In the genomic region with DNA sequence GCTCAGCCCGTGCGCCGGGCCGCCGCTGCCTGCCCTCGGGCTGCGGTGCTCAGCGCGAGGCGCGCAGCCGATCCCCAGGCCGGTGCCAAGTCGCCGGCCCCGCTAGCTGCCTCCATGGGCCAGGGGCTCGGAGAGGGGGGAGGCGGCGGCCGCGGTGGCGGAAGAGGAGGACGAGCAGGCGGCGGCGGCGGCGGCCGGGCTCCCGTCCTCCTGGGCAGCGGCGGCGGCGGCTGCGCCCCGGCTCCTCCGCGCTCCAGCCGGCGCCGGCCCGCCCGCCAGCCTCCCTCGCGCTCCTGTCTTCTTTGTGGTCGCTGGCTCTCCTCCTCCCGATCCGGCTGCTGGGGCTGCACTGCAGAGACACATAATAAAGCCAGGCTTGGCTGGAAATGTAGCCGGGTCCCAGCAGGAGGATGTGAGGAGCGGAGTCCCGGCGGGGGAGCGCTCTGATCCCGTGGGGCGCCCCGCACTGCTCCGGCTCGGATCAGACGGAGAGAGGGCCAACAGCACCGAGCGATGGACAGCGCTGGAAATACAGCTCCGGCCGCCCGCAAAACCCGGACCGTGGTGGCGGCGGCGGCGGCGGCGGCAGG, we compare ENCODE assay signal across 1 cellular context.
TF ChIP-seq lines count a peak whose summit lies in the region.

No MANE protein-coding gene starts in this region.

TF ChIP-seq in HepG2, 621 proteins besides CTCF, POLR2A, EP300 and RAD21 (continued from another document and continues in another):
- peak; percentile 20; the same call in 1 of the 2 replicates for TF ChIP-seq ZNF687 (CRISPR knock-in tag; IDR thresholded peaks at IDR 0.05)
- TF ChIP-seq PAF1 (CRISPR knock-in tag; IDR thresholded peaks at IDR 0.05): no peak
- peak; percentile 19 for TF ChIP-seq XRCC5 (optimal IDR thresholded peaks at IDR 0.05; ENCODE audit: low read length)
- no peak for TF ChIP-seq SIN3B (IDR thresholded peaks at IDR 0.05; ENCODE audit: low read length)
- TF ChIP-seq SSRP1 (CRISPR knock-in tag; IDR thresholded peaks at IDR 0.05): no peak
- 0 out of 2 replicates have a peak, but pooled peaks have one; percentile 33 for TF ChIP-seq ZNF512B (CRISPR knock-in tag; IDR thresholded peaks at IDR 0.05; ENCODE audit: borderline replicate concordance)
- 0 out of 2 replicates have a peak, but pooled peaks have one; percentile 21 for TF ChIP-seq SPEN (CRISPR knock-in tag; IDR thresholded peaks at IDR 0.05; ENCODE audit: low read depth)
- TF ChIP-seq MEIS2 (CRISPR knock-in tag; IDR thresholded peaks at IDR 0.05): 0 out of 2 replicates have a peak, but pooled peaks have one; percentile 38
- no peak for TF ChIP-seq RFXANK (CRISPR knock-in tag; IDR thresholded peaks at IDR 0.05)
- peak; percentile 23; the same call in 1 of the 2 replicates for TF ChIP-seq TFDP1 (CRISPR knock-in tag; IDR thresholded peaks at IDR 0.05; ENCODE audit: borderline replicate concordance)
- no peak for TF ChIP-seq SMAD1 (CRISPR knock-in tag; IDR thresholded peaks at IDR 0.05; ENCODE audit: borderline replicate concordance, low read depth)
- TF ChIP-seq HES4 (CRISPR knock-in tag; IDR thresholded peaks at IDR 0.05; ENCODE audit: borderline replicate concordance): no peak
- TF ChIP-seq HHEX (CRISPR knock-in tag; IDR thresholded peaks at IDR 0.05): no peak
- no peak for TF ChIP-seq ZNF570 (CRISPR knock-in tag; IDR thresholded peaks at IDR 0.05; ENCODE audit: borderline replicate concordance)
- TF ChIP-seq, protein P1, sequence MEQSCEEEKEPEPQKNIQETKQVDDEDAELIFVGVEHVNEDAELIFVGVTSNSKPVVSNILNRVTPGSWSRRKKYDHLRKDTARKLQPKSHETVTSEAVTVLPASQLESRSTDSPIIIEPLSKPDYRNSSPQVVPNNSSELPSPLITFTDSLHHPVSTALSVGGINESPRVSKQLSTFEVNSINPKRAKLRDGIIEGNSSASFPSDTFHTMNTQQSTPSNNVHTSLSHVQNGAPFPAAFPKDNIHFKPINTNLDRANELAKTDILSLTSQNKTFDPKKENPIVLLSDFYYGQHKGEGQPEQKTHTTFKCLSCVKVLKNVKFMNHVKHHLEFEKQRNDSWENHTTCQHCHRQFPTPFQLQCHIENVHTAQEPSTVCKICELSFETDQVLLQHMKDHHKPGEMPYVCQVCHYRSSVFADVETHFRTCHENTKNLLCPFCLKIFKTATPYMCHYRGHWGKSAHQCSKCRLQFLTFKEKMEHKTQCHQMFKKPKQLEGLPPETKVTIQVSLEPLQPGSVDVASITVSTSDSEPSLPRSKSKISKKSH (CRISPR knock-in tag; IDR thresholded peaks at IDR 0.05; ENCODE audit: borderline replicate concordance): peak; percentile 19; the same call in 1 of the 2 replicates
- TF ChIP-seq, protein P2, sequence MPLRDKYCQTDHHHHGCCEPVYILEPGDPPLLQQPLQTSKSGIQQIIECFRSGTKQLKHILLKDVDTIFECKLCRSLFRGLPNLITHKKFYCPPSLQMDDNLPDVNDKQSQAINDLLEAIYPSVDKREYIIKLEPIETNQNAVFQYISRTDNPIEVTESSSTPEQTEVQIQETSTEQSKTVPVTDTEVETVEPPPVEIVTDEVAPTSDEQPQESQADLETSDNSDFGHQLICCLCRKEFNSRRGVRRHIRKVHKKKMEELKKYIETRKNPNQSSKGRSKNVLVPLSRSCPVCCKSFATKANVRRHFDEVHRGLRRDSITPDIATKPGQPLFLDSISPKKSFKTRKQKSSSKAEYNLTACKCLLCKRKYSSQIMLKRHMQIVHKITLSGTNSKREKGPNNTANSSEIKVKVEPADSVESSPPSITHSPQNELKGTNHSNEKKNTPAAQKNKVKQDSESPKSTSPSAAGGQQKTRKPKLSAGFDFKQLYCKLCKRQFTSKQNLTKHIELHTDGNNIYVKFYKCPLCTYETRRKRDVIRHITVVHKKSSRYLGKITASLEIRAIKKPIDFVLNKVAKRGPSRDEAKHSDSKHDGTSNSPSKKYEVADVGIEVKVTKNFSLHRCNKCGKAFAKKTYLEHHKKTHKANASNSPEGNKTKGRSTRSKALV (CRISPR knock-in tag; IDR thresholded peaks at IDR 0.05): peak; percentile 99
- no peak for TF ChIP-seq SNRNP70 (IDR thresholded peaks at IDR 0.05; ENCODE audit: low read depth, low read length)
- peak; percentile 12; the same call in 1 of the 2 replicates for TF ChIP-seq FOXO1 (CRISPR knock-in tag; IDR thresholded peaks at IDR 0.05)
- no peak for TF ChIP-seq SALL2 (CRISPR knock-in tag; IDR thresholded peaks at IDR 0.05)
- TF ChIP-seq ZNF263 (CRISPR knock-in tag; IDR thresholded peaks at IDR 0.05): peak; percentile 70
- peak; percentile 71 for TF ChIP-seq KDM2A (CRISPR knock-in tag; IDR thresholded peaks at IDR 0.05; ENCODE audit: borderline replicate concordance, low read depth)
- TF ChIP-seq, protein P3, sequence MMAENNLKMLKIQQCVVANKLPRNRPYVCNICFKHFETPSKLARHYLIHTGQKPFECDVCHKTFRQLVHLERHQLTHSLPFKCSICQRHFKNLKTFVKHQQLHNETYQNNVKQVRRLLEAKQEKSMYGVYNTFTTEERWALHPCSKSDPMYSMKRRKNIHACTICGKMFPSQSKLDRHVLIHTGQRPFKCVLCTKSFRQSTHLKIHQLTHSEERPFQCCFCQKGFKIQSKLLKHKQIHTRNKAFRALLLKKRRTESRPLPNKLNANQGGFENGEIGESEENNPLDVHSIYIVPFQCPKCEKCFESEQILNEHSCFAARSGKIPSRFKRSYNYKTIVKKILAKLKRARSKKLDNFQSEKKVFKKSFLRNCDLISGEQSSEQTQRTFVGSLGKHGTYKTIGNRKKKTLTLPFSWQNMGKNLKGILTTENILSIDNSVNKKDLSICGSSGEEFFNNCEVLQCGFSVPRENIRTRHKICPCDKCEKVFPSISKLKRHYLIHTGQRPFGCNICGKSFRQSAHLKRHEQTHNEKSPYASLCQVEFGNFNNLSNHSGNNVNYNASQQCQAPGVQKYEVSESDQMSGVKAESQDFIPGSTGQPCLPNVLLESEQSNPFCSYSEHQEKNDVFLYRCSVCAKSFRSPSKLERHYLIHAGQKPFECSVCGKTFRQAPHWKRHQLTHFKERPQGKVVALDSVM (CRISPR knock-in tag; IDR thresholded peaks at IDR 0.05): peak; percentile 39; the same call in 1 of the 2 replicates
- TF ChIP-seq ZNF788 (CRISPR knock-in tag; IDR thresholded peaks at IDR 0.05; ENCODE audit: borderline replicate concordance): no peak
- no peak for TF ChIP-seq ZNF10 (CRISPR knock-in tag; IDR thresholded peaks at IDR 0.05; ENCODE audit: borderline replicate concordance, low read depth)
- no peak for TF ChIP-seq ZNF24 (IDR thresholded peaks at IDR 0.05)
- TF ChIP-seq ZNF7 (CRISPR knock-in tag; IDR thresholded peaks at IDR 0.05): no peak
- no peak for TF ChIP-seq ZNF615 (CRISPR knock-in tag; IDR thresholded peaks at IDR 0.05; ENCODE audit: borderline replicate concordance)
- TF ChIP-seq ZSCAN29 (CRISPR knock-in tag; conservative IDR thresholded peaks at IDR 0.05): 0 out of 2 replicates have a peak, but pooled peaks have one; percentile 19
- no peak for TF ChIP-seq CREM (IDR thresholded peaks at IDR 0.05)
- TF ChIP-seq CREM (CRISPR knock-in tag; IDR thresholded peaks at IDR 0.05): no peak
- TF ChIP-seq, protein P4, sequence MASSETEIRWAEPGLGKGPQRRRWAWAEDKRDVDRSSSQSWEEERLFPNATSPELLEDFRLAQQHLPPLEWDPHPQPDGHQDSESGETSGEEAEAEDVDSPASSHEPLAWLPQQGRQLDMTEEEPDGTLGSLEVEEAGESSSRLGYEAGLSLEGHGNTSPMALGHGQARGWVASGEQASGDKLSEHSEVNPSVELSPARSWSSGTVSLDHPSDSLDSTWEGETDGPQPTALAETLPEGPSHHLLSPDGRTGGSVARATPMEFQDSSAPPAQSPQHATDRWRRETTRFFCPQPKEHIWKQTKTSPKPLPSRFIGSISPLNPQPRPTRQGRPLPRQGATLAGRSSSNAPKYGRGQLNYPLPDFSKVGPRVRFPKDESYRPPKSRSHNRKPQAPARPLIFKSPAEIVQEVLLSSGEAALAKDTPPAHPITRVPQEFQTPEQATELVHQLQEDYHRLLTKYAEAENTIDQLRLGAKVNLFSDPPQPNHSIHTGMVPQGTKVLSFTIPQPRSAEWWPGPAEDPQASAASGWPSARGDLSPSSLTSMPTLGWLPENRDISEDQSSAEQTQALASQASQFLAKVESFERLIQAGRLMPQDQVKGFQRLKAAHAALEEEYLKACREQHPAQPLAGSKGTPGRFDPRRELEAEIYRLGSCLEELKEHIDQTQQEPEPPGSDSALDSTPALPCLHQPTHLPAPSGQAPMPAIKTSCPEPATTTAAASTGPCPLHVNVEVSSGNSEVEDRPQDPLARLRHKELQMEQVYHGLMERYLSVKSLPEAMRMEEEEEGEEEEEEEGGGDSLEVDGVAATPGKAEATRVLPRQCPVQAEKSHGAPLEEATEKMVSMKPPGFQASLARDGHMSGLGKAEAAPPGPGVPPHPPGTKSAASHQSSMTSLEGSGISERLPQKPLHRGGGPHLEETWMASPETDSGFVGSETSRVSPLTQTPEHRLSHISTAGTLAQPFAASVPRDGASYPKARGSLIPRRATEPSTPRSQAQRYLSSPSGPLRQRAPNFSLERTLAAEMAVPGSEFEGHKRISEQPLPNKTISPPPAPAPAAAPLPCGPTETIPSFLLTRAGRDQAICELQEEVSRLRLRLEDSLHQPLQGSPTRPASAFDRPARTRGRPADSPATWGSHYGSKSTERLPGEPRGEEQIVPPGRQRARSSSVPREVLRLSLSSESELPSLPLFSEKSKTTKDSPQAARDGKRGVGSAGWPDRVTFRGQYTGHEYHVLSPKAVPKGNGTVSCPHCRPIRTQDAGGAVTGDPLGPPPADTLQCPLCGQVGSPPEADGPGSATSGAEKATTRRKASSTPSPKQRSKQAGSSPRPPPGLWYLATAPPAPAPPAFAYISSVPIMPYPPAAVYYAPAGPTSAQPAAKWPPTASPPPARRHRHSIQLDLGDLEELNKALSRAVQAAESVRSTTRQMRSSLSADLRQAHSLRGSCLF (CRISPR knock-in tag; IDR thresholded peaks at IDR 0.05; ENCODE audit: borderline replicate concordance): no peak
- no peak for TF ChIP-seq AKAP8 (CRISPR knock-in tag; IDR thresholded peaks at IDR 0.05)
- TF ChIP-seq ZBTB26 (CRISPR knock-in tag; IDR thresholded peaks at IDR 0.05; ENCODE audit: borderline replicate concordance): no peak
